8 cellular contexts compared by ENCODE assay signal in genomic region chr19:36489139-36489919, GRCh38. TPM values are rescaled to one million over a fixed set of nuclear protein-coding genes. Genes with fewer than 3 reads are reported as not detected.
DNase-seq lines count a peak whose midpoint lies in the region; ATAC-seq and TF ChIP-seq lines count a peak whose summit lies in the region.

ZNF566 (minus strand) TSS chr19:36489561; CDS start chr19:36476557, 13,004 bp downstream.

- H3K4me3 ChIP-seq in colonic mucosa = peak within 1 kb of the TSS; percentile 65

- H3K9me3 ChIP-seq in colonic mucosa = no peaks in the 10 kb centered on the region

- DNase-seq in Ammon's horn (ENCODE audit: low spot score) (peak; percentile 96), NCI-H510A treated with DMSO at 0.1 percent for 48 hours (lab: John Stamatoyannopoulos, UW) (peak; percentile 96), colonic mucosa (peak; percentile 93), kidney tubule cell (ENCODE audit: low spot score) (peak; percentile 97)
- peak; percentile 96 for DNase-seq in activated CD4-positive, alpha-beta T cell treated with anti-CD3 and anti-CD28 coated beads for 48 hours
- DNase-seq in stimulated activated CD4-positive, alpha-beta T cell treated with anti-CD3 and anti-CD28 coated beads, Interleukin-1b, Interleukin-23, amount 100 ng/mL, for 1 hour (ENCODE audit: low read depth in 2 of 2) = peak; percentile 83 to 84

- intact Hi-C loops in colonic mucosa (cut with DNase I) = no loop called here

- no peaks in the 10 kb centered on the region for H3K36me3 ChIP-seq in colonic mucosa

- no peak for TF ChIP-seq CTCF in colonic mucosa (IDR thresholded peaks at IDR 0.05)

- peak; percentile 71 for TF ChIP-seq POLR2A in GM19193 (IDR thresholded peaks at IDR 0.05; ENCODE audit: extremely low read depth, insufficient read depth, insufficient read length)

- peak within 1 kb of the TSS; percentile 87 for H3K27ac ChIP-seq in colonic mucosa

- ATAC-seq in HG03432 (IDR thresholded peaks at IDR 0.05; ENCODE audit: unreplicated experiment) = peak; percentile 87

- H3K27me3 ChIP-seq in colonic mucosa = no peaks in the 10 kb centered on the region

- no peaks in the 10 kb centered on the region for H3K4me1 ChIP-seq in colonic mucosa

- peak within 1 kb of the TSS; percentile 90 to 93 for H3K9ac ChIP-seq in colonic mucosa (ENCODE audit: low read depth in 2 of 2, low read length in 2 of 2)

RNA-seq across cellular contexts. Expression of gene ZNF566, which starts in this region (rescaled TPM):
- 1 to 10 TPM; 5.0 to 6.7 TPM for total RNA-seq in colonic mucosa

Comparison
In these comparisons a context has a peak if more than half of its experiments do, and no peak if none do; other contexts are left out.
1. Peak in every context shown above with its lines: DNase-seq, ATAC-seq, H3K4me3 ChIP-seq and H3K27ac ChIP-seq.